In the genomic region with DNA sequence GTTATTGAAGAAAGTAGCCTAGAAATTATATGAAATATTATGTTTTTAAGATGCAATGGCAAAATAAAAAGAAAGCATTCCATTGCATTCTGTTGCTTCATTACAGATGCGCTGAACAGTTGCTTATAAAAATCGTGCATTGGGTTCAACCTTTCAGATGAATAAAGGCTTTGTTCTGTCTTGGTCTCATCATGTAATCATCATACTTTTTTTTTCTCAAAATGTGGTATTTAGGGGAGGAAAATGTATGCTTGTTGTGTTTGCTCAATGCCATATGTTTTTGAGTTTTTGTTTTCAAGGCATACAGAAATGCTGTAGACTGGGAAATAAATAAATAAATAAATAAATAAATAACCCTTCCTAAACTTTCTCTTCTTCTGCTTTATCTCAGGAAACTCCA, we compare ENCODE assay signal across 15 cellular contexts. TPM values are rescaled to one million over a fixed set of nuclear protein-coding genes. Genes with fewer than 3 reads are reported as not detected.
DNase-seq lines count a peak whose midpoint lies in the region; ATAC-seq, FAIRE-seq and TF ChIP-seq lines count a peak whose summit lies in the region.
"Had no signal": no experiment of that assay in that cellular context is flagged by ENCODE, and none has a peak within 500 bp of the region (broad histone marks: within the 10 kb centered on the region; RNA-seq: fewer than 3 reads in every experiment).

No MANE protein-coding gene starts in this region.

- H3K79me2 ChIP-seq in PC-9 (ENCODE audit: low read depth) (peaks cover 46% of the 10 kb centered on the region), GM23338 (replicated peaks; ENCODE audit: insufficient read depth) (no peaks in the 10 kb centered on the region)

- peak overlapping the region in 4 of 6 donors; percentile 2 to 94 (median 60) for H3K27ac Mint-ChIP-seq in immature natural killer cell
- no peak overlapping the region for H3K27ac Mint-ChIP-seq in GM23338
- peak overlapping the region in 1 of 2 donors; percentile 93 for H3K27ac Mint-ChIP-seq in activated naive CD4-positive, alpha-beta T cell treated with anti-CD3 and anti-CD28 coated beads, Interleukin-2, amount 50 U/mL, for 72 hours
- H3K27ac Mint-ChIP-seq: T-helper 1 cell treated with Interleukin-12 subunit alpha and Interleukin-12 subunit beta and Interleukin-4 antibody, amounts not matched to agents 30 μg/mL and 1 μg/mL, for 36 hours had no signal

- no peak for ATAC-seq in GM23338
- no peak for ATAC-seq in activated naive CD4-positive, alpha-beta T cell treated with anti-CD3 and anti-CD28 coated beads, Interleukin-2, amount 50 U/mL, for 72 hours
- ATAC-seq: effector memory CD8-positive, alpha-beta T cell had no signal

- H3K4me2 ChIP-seq in BLaER1 treated with 17β-estradiol and CSF1 and Interleukin-3, amounts not matched to agents 10 nM and 100 nM: peak overlapping the region in 9 of 11 experiments; percentile 24 to 99 (median 96); a peak in 14 of 22 replicates
- peak overlapping the region; percentile 95 for H3K4me2 ChIP-seq in PC-9
- no peak overlapping the region for H3K4me2 ChIP-seq in GM23338

- no peak for DNase-seq in PC-9
- no peak for DNase-seq in immature natural killer cell
- no peak for DNase-seq in prostate gland (ENCODE audit: low spot score)
- no peak for DNase-seq in NCI-H446 (lab: John Stamatoyannopoulos, UW)
- no peak for DNase-seq in D721Med (ENCODE audit: insufficient read length, low spot score)
- DNase-seq in GM23338 (ENCODE audit: low spot score): no peak
- DNase-seq in activated naive CD4-positive, alpha-beta T cell treated with anti-CD3 and anti-CD28 coated beads, Interleukin-2, amount 50 U/mL, for 72 hours (ENCODE audit: low spot score in 2 of 2): no peak
- DNase-seq: central memory CD4-positive, alpha-beta T cell; effector memory CD8-positive, alpha-beta T cell; NCI-H187 treated with DMSO at 0.1 percent for 48 hours; NCI-H524 treated with DMSO at 0.1 percent for 48 hours; posterior cingulate gyrus had no signal

- POLR2A ChIA-PET in PC-9 (lab: Charles Lee; ENCODE audit: unreplicated experiment): no interaction called here

- TF ChIP-seq POLR2A in prostate gland (IDR thresholded peaks at IDR 0.05): no peak

- no peak overlapping the region for H3K9ac ChIP-seq in BLaER1 treated with 17β-estradiol and CSF1 and Interleukin-3, amounts not matched to agents 10 nM and 100 nM

- peaks cover 0 to 20% (median 4%) of the 10 kb centered on the region in 11 experiments; a peak in 10 of 22 replicates for H4K20me1 ChIP-seq in BLaER1 treated with 17β-estradiol and CSF1 and Interleukin-3, amounts not matched to agents 10 nM and 100 nM
- H4K20me1 ChIP-seq in PC-9 (ENCODE audit: insufficient read depth): peaks cover 10% of the 10 kb centered on the region
- no peaks in the 10 kb centered on the region; the same call in 1 of the 2 replicates for H4K20me1 ChIP-seq in GM23338 (replicated peaks; ENCODE audit: insufficient read depth)

- H3K4me3 Mint-ChIP-seq in immature natural killer cell (no peak overlapping the region), GM23338 (no peak overlapping the region)
- H3K4me3 Mint-ChIP-seq: T-helper 1 cell treated with Interleukin-12 subunit alpha and Interleukin-12 subunit beta and Interleukin-4 antibody, amounts not matched to agents 30 μg/mL and 1 μg/mL, for 36 hours had no signal

- peaks cover 35 to 40% of the 10 kb centered on the region in 2 donors for H3K4me1 Mint-ChIP-seq in immature natural killer cell
- H3K4me1 Mint-ChIP-seq in GM23338: peaks cover 33% of the 10 kb centered on the region

- intact Hi-C loops in PC-9 (cut with micrococcal nuclease; ENCODE audit: unreplicated experiment): loop anchor here (5.0 to 10.0 kb wide), 2 partner anchors 44 to 344 kb away; no protein-coding TSS in a partner anchor
- intact Hi-C loops in prostate gland (cut with DNase I): loop anchor here (5.0 to 10.0 kb wide), 4 partner anchors 64 to 996 kb away; partner anchors contain the start of gene RAP2A

- TF ChIP-seq CTCF in PC-9 (conservative IDR thresholded peaks at IDR 0.05) (no peak), prostate gland (IDR thresholded peaks at IDR 0.05) (no peak), D721Med (IDR thresholded peaks at IDR 0.05; ENCODE audit: insufficient read depth, missing control alignments) (no peak), GM23338 (conservative IDR thresholded peaks at IDR 0.05; ENCODE audit: low read depth in 2 of 2) (no peak)

- no TSS peak for BruUV-seq in PC-9 (replicated peaks; lab: Mats Ljungman, UMichigan)

- no peak overlapping the region for H3K4me3 ChIP-seq in BLaER1 treated with 17β-estradiol and CSF1 and Interleukin-3, amounts not matched to agents 10 nM and 100 nM
- H3K4me3 ChIP-seq in PC-9 (no peak overlapping the region; the same call in 1 of the 2 replicates), prostate gland (no peak overlapping the region), GM23338 (no peak overlapping the region)

- no peaks in the 10 kb centered on the region for H3K9me2 ChIP-seq in PC-9 (ENCODE audit: insufficient read depth)
- H3K9me2 ChIP-seq in GM23338 (ENCODE audit: insufficient read depth): no peaks in the 10 kb centered on the region

- H2AFZ ChIP-seq in PC-9: no peak overlapping the region
- no peak overlapping the region for H2AFZ ChIP-seq in GM23338

- peaks cover 28 to 33% (median 32%) of the 10 kb centered on the region in 10 experiments for H3K4me1 ChIP-seq in BLaER1 treated with 17β-estradiol and CSF1 and Interleukin-3, amounts not matched to agents 10 nM and 100 nM
- H3K4me1 ChIP-seq in PC-9 (replicated peaks; ENCODE audit: insufficient read depth) (peaks cover 37% of the 10 kb centered on the region), prostate gland (replicated peaks) (peaks cover 4% of the 10 kb centered on the region), GM23338 (ENCODE audit: insufficient read depth) (peaks cover 23% of the 10 kb centered on the region)

- H3K27me3 Mint-ChIP-seq in immature natural killer cell (ENCODE audit: low read depth in 3 of 3) (peaks cover 0 to 6% (median 5%) of the 10 kb centered on the region in 3 donors), GM23338 (ENCODE audit: insufficient read depth, low read depth, poor library complexity) (peaks cover 30% of the 10 kb centered on the region)
- H3K27me3 Mint-ChIP-seq: activated naive CD8-positive, alpha-beta T cell; effector memory CD8-positive, alpha-beta T cell had no signal

- 78% methylated on average over 2 of the region's 2 CpGs for WGBS in prostate gland

- no peaks in the 10 kb centered on the region for H3K9me3 ChIP-seq in BLaER1 treated with 17β-estradiol and CSF1 and Interleukin-3, amounts not matched to agents 10 nM and 100 nM (replicated peaks in 1 of 11)
- H3K9me3 ChIP-seq in PC-9 (ENCODE audit: insufficient read depth, low read depth): no peaks in the 10 kb centered on the region
- no peaks in the 10 kb centered on the region for H3K9me3 ChIP-seq in prostate gland

- CTCF ChIA-PET in PC-9 (lab: Charles Lee): interaction anchor here (2.4 kb wide), 1 partner anchor 111 kb away, joined by 12 read pairs; no protein-coding TSS in a partner anchor

- H3K27me3 ChIP-seq in BLaER1 treated with 17β-estradiol and CSF1 and Interleukin-3, amounts not matched to agents 10 nM and 100 nM: no peaks in the 10 kb centered on the region
- H3K27me3 ChIP-seq in PC-9 (ENCODE audit: insufficient read depth, low read depth) (no peaks in the 10 kb centered on the region), prostate gland (replicated peaks; ENCODE audit: insufficient read depth) (no peaks in the 10 kb centered on the region), GM23338 (ENCODE audit: insufficient read depth) (peaks cover 36% of the 10 kb centered on the region)

- H3K27ac ChIP-seq in BLaER1 treated with 17β-estradiol and CSF1 and Interleukin-3, amounts not matched to agents 10 nM and 100 nM: no peak overlapping the region
- H3K27ac ChIP-seq in PC-9 (peak overlapping the region; percentile 85), prostate gland (peak overlapping the region; percentile 85), GM23338 (ENCODE audit: low read depth) (no peak overlapping the region)

- FAIRE-seq in D721Med (lab: Jason Lieb, UNC): no peak

- H3K9me3 Mint-ChIP-seq in immature natural killer cell: no peaks in the 10 kb centered on the region
- H3K9me3 Mint-ChIP-seq in GM23338: no peaks in the 10 kb centered on the region
- peaks cover 0 to 7% of the 10 kb centered on the region in 2 donors for H3K9me3 Mint-ChIP-seq in activated naive CD4-positive, alpha-beta T cell treated with anti-CD3 and anti-CD28 coated beads, Interleukin-2, amount 50 U/mL, for 72 hours
- H3K9me3 Mint-ChIP-seq: effector memory CD8-positive, alpha-beta T cell; T-helper 1 cell treated with Interleukin-12 subunit alpha and Interleukin-12 subunit beta and Interleukin-4 antibody, amounts not matched to agents 30 μg/mL and 1 μg/mL, for 36 hours had no signal

- no peaks in the 10 kb centered on the region for H3K36me3 ChIP-seq in BLaER1 treated with 17β-estradiol and CSF1 and Interleukin-3, amounts not matched to agents 10 nM and 100 nM
- H3K36me3 ChIP-seq in PC-9 (ENCODE audit: low read depth) (peaks cover 31% of the 10 kb centered on the region), prostate gland (no peaks in the 10 kb centered on the region), GM23338 (ENCODE audit: insufficient read depth) (no peaks in the 10 kb centered on the region)

- peaks cover 49% of the 10 kb centered on the region for H3F3A ChIP-seq in PC-9 (ENCODE audit: insufficient read depth, low read depth)
- H3F3A ChIP-seq in GM23338 (replicated peaks; ENCODE audit: low read depth): no peaks in the 10 kb centered on the region

- no peaks in the 10 kb centered on the region for H3K36me3 Mint-ChIP-seq in immature natural killer cell
- no peaks in the 10 kb centered on the region for H3K36me3 Mint-ChIP-seq in GM23338 (ENCODE audit: low read depth)
- H3K36me3 Mint-ChIP-seq in activated naive CD4-positive, alpha-beta T cell treated with anti-CD3 and anti-CD28 coated beads, Interleukin-2, amount 50 U/mL, for 72 hours: peaks cover 0 to 6% of the 10 kb centered on the region in 2 donors
- H3K36me3 Mint-ChIP-seq: activated naive CD8-positive, alpha-beta T cell had no signal

TF ChIP-seq in GM23338, 12 proteins besides CTCF, POLR2A, EP300 and RAD21:
- TF ChIP-seq EZH2 (IDR thresholded peaks at IDR 0.05; ENCODE audit: low read depth, unreplicated experiment): no peak
- TF ChIP-seq ZNF114 (CRISPR knock-in tag; IDR thresholded peaks at IDR 0.05): no peak
- no peak for TF ChIP-seq NANOG (IDR thresholded peaks at IDR 0.05; ENCODE audit: borderline replicate concordance)

RNA-seq across cellular contexts. Expression of gene MBNL2, which starts 1.1 kb away (rescaled TPM):
- total RNA-seq in PC-9 (2021) (57.7 and 91.3 TPM in 2 replicates), prostate gland (10 to 100 TPM; 59.1 to 85.7 TPM)
- polyA plus RNA-seq in immature natural killer cell (10 to 100 TPM; 11.7 to 19.4 (median 18.6) TPM), GM23338 (2016; fragmentation: Nextera tagmentation; extraction: Ambion mirVana) (0.49 and 0.55 TPM in 2 replicates)
- total RNA-seq in GM23338 (2014; rRNA removed; shearing (Covaris generic)): 1.3 and 3.2 TPM in 2 replicates
- total RNA-seq in activated naive CD4-positive, alpha-beta T cell treated with anti-CD3 and anti-CD28 coated beads, Interleukin-2, amount 50 U/mL, for 72 hours: 10 to 100 TPM; 15.2 to 22.7 TPM

Comparison
In these comparisons a context has a peak if more than half of its experiments do, and no peak if none do; other contexts are left out.
1. H3K27ac ChIP-seq: peak in PC-9 (single experiment) and prostate gland (2 of 2); none in BLaER1 treated with 17β-estradiol and CSF1 and Interleukin-3, amounts not matched to agents 10 nM and 100 nM (0 of 11) and GM23338 (single experiment).